In genomic region chrX:118345045-118345400, GRCh38 we compare ENCODE assay signal across 8 cellular contexts. TPM values are rescaled to one million over a fixed set of nuclear protein-coding genes. Genes with fewer than 3 reads are reported as not detected.
DNase-seq lines count a peak whose midpoint lies in the region; ATAC-seq and TF ChIP-seq lines count a peak whose summit lies in the region.

No MANE protein-coding gene starts in this region.

- H3K27me3 Mint-ChIP-seq in T-helper 17 cell, result no peaks in the 10 kb centered on the region

- ATAC-seq in GM18867 (IDR thresholded peaks at IDR 0.05; ENCODE audit: unreplicated experiment) (peak; percentile 1), T-helper 17 cell (no peak), thoracic aorta (ENCODE audit: insufficient number of reproducible peaks, low FRiP score, low read depth) (no peak)

- no peak for TF ChIP-seq CTCF in 22Rv1 (IDR thresholded peaks at IDR 0.05)
- TF ChIP-seq CTCF in thoracic aorta (IDR thresholded peaks at IDR 0.05), result no peak

- H3K9me3 ChIP-seq in T-helper 17 cell (ENCODE audit: control insufficient read depth, low read length, poor library complexity, severe bottlenecking), result no peaks in the 10 kb centered on the region
- H3K9me3 ChIP-seq in iPS-18a (ENCODE audit: control insufficient read depth, low read depth, low read length), result peaks cover 4% of the 10 kb centered on the region
- no peaks in the 10 kb centered on the region for H3K9me3 ChIP-seq in thoracic aorta

- no peaks in the 10 kb centered on the region for H3K27me3 ChIP-seq in iPS-18a (ENCODE audit: control insufficient read depth, insufficient read depth, low read length)
- H3K27me3 ChIP-seq in thoracic aorta (replicated peaks; ENCODE audit: insufficient read depth), result no peaks in the 10 kb centered on the region

- H3K4me3 ChIP-seq in iPS-18a (ENCODE audit: low read length) (peak overlapping the region; percentile 66), thoracic aorta (peak overlapping the region; percentile 92)

- peaks cover 5% of the 10 kb centered on the region for H3K4me1 ChIP-seq in iPS-18a (ENCODE audit: control insufficient read depth, low read depth, low read length)
- peaks cover 0 to 22% of the 10 kb centered on the region in 2 donors for H3K4me1 ChIP-seq in thoracic aorta (ENCODE audit: control insufficient read depth in 1 of 2, low read depth in 2 of 2)

- H3K36me3 Mint-ChIP-seq in T-helper 17 cell (ENCODE audit: low read depth), result peaks cover 2% of the 10 kb centered on the region

- peak overlapping the region; percentile 97 for H3K27ac Mint-ChIP-seq in T-helper 17 cell

- peak overlapping the region; percentile 44 for H3K9ac ChIP-seq in iPS-18a (ENCODE audit: low read length)

- peaks cover 22% of the 10 kb centered on the region for H3K4me1 Mint-ChIP-seq in T-helper 17 cell

- no peak for DNase-seq in T-helper 17 cell
- DNase-seq in thoracic aorta (ENCODE audit: low spot score), result no peak
- no peak for DNase-seq in HuH-7.5 (ENCODE audit: low spot score)
- no peak for DNase-seq in SKM-1 treated with dmso at 0.1 percent for 144 hours (lab: John Stamatoyannopoulos, UW; ENCODE audit: unreplicated experiment)
- no peak for DNase-seq in DMS153 (lab: John Stamatoyannopoulos, UW)

- peak overlapping the region; percentile 94 for H3K27ac ChIP-seq in 22Rv1
- H3K27ac ChIP-seq in iPS-18a (ENCODE audit: low read length), result no peak overlapping the region
- H3K27ac ChIP-seq in thoracic aorta, result peak overlapping the region; percentile 82 to 93

- H3K4me3 Mint-ChIP-seq in T-helper 17 cell, result peak overlapping the region; percentile 99

- H3K36me3 ChIP-seq in iPS-18a (ENCODE audit: control insufficient read depth, low read depth, low read length) (no peaks in the 10 kb centered on the region), thoracic aorta (no peaks in the 10 kb centered on the region)

RNA-seq across cellular contexts. Expression of gene WDR44, which starts 0.9 kb away (rescaled TPM):
- total RNA-seq in T-helper 17 cell (10 to 100 TPM; 15.4 to 18.0 TPM), thoracic aorta (10 to 100 TPM; 15.2 to 19.0 TPM)
